In genomic region chr22:21615731-21616130, GRCh38 we compare ENCODE assay signal across 20 cellular contexts. TPM values are rescaled to one million over a fixed set of nuclear protein-coding genes. Genes with fewer than 3 reads are reported as not detected.
DNase-seq lines count a peak whose midpoint lies in the region; ATAC-seq, FAIRE-seq and TF ChIP-seq lines count a peak whose summit lies in the region.
"Had no signal": no experiment of that assay in that cellular context is flagged by ENCODE, and none has a peak within 500 bp of the region (broad histone marks: within the 10 kb centered on the region; RNA-seq: fewer than 3 reads in every experiment).

No MANE protein-coding gene starts in this region.

- H3K36me3 Mint-ChIP-seq in activated naive CD4-positive, alpha-beta T cell treated with anti-CD3 and anti-CD28 coated beads, Interleukin-2, amount 50 U/mL, for 24 hours, result peaks cover 6% of the 10 kb centered on the region
- peaks cover 38% of the 10 kb centered on the region for H3K36me3 Mint-ChIP-seq in WTC11

- H3K9me3 ChIP-seq in OCI-LY3 (ENCODE audit: insufficient read depth, low read length), result no peaks in the 10 kb centered on the region
- no peaks in the 10 kb centered on the region for H3K9me3 ChIP-seq in HepG2 (ENCODE audit: low read length)
- H3K9me3 ChIP-seq in effector memory CD4-positive, alpha-beta T cell (ENCODE audit: control insufficient read depth, low read length), result no peaks in the 10 kb centered on the region
- H3K9me3 ChIP-seq: A549, SJSA1 had no signal

- 95% methylated on average over 4 of the region's 4 CpGs for WGBS in HepG2 (ENCODE audit: low lambda C conversion rate)

- H3K27me3 Mint-ChIP-seq in activated naive CD4-positive, alpha-beta T cell treated with anti-CD3 and anti-CD28 coated beads, Interleukin-2, amount 50 U/mL, for 24 hours, result no peaks in the 10 kb centered on the region
- no peaks in the 10 kb centered on the region for H3K27me3 Mint-ChIP-seq in WTC11 (ENCODE audit: low read depth)
- H3K27me3 Mint-ChIP-seq: CD4-positive, alpha-beta memory T cell had no signal

- H3K9ac ChIP-seq in OCI-LY3 (ENCODE audit: low read length), result no peak overlapping the region
- H3K9ac ChIP-seq in HepG2 (ENCODE audit: insufficient read depth, low read depth, low read length), result no peak overlapping the region
- H3K9ac ChIP-seq: GM23248 had no signal

- FAIRE-seq in HepG2 (lab: Jason Lieb, UNC), result no peak
- FAIRE-seq: A549 had no signal

- peak overlapping the region; percentile 8 for H3K27ac Mint-ChIP-seq in activated naive CD4-positive, alpha-beta T cell treated with anti-CD3 and anti-CD28 coated beads, Interleukin-2, amount 50 U/mL, for 24 hours
- H3K27ac Mint-ChIP-seq in WTC11, result no peak overlapping the region

- H2AFZ ChIP-seq in OCI-LY3 (ENCODE audit: low read depth, low read length) (no peak overlapping the region), HepG2 (ENCODE audit: low read length) (no peak overlapping the region)
- H2AFZ ChIP-seq: GM23248 had no signal

- peak overlapping the region; percentile 36 for H3K4me2 ChIP-seq in OCI-LY3 (ENCODE audit: low read length)
- no peak overlapping the region for H3K4me2 ChIP-seq in HepG2 (ENCODE audit: low read depth, low read length)
- H3K4me2 ChIP-seq: A549 had no signal

- no TSS peak for BruUV-seq in HepG2 (replicated peaks; lab: Mats Ljungman, UMichigan)

- TF ChIP-seq RAD21 in HepG2 (CRISPR knock-in tag; IDR thresholded peaks at IDR 0.05), result no peak

- H3K27me3 ChIP-seq in OCI-LY3 (ENCODE audit: low read depth, low read length) (no peaks in the 10 kb centered on the region), HepG2 (ENCODE audit: control insufficient read depth in 1 of 2, insufficient read depth in 2 of 2, low read length in 2 of 2) (no peaks in the 10 kb centered on the region)
- H3K27me3 ChIP-seq in effector memory CD4-positive, alpha-beta T cell (replicated peaks; ENCODE audit: control insufficient read depth, insufficient read depth, low read length, poor library complexity, severe bottlenecking), result no peaks in the 10 kb centered on the region
- H3K27me3 ChIP-seq: SJSA1 had no signal

- no peak for DNase-seq in activated naive CD4-positive, alpha-beta T cell (lab: John Stamatoyannopoulos, UW)
- DNase-seq in HepG2 (ENCODE audit: low spot score), result no peak
- DNase-seq in WTC11 (ENCODE audit: low spot score), result no peak
- no peak for DNase-seq in stimulated activated naive CD4-positive, alpha-beta T cell treated with Interleukin-2 at 50 U/mL for 16 hours (lab: John Stamatoyannopoulos, UW)
- no peak for DNase-seq in effector memory CD4-positive, alpha-beta T cell
- DNase-seq: CD4-positive, alpha-beta memory T cell; DMS79 treated with DMSO at 0.1 percent for 48 hours; GDM1; GM23248; Karpas-422; NCI-H1417; NCI-H1930; NCI-H2171; NCI-H82 had no signal

- H3K79me2 ChIP-seq in OCI-LY3 (ENCODE audit: low read length) (peaks cover 94% of the 10 kb centered on the region), HepG2 (ENCODE audit: insufficient read depth, low read length) (peaks cover 34% of the 10 kb centered on the region)

- peaks cover 16% of the 10 kb centered on the region for H3K4me1 Mint-ChIP-seq in activated naive CD4-positive, alpha-beta T cell treated with anti-CD3 and anti-CD28 coated beads, Interleukin-2, amount 50 U/mL, for 24 hours
- 0 out of 2 replicates have a peak, but pooled peaks cover 4% of the 10 kb centered on the region for H3K4me1 Mint-ChIP-seq in WTC11

- in situ Hi-C loops in HepG2 (cut with HindIII; ENCODE audit: extremely low pct_ligation_motif_present, low pct_unique_long_range_greater_than_20kb), result no loop called here

- H3K4me3 ChIP-seq in OCI-LY3 (ENCODE audit: low read length) (no peak overlapping the region; the same call in 1 of the 2 replicates), HepG2 (replicated peaks in 1 of 3; ENCODE audit: insufficient read depth in 1 of 3, low read depth in 2 of 3, low read length in 3 of 3) (no peak overlapping the region)
- no peak overlapping the region for H3K4me3 ChIP-seq in effector memory CD4-positive, alpha-beta T cell (ENCODE audit: insufficient read depth, low read depth, low read length, poor library complexity, severe bottlenecking)
- H3K4me3 ChIP-seq: A549, GM23248, SJSA1 had no signal

- peak overlapping the region; percentile 71 for H3K27ac ChIP-seq in OCI-LY3 (ENCODE audit: low read length)
- H3K27ac ChIP-seq in HepG2 (ENCODE audit: extremely low read length, insufficient read depth, low read length), result no peak overlapping the region
- no peak overlapping the region for H3K27ac ChIP-seq in effector memory CD4-positive, alpha-beta T cell (ENCODE audit: insufficient read depth, low read length, poor library complexity, severe bottlenecking)
- H3K27ac ChIP-seq: A549, GM23248, SJSA1 had no signal

- no peak for TF ChIP-seq CTCF in OCI-LY3 (IDR thresholded peaks at IDR 0.05; ENCODE audit: low read depth, low read length)
- no peak for TF ChIP-seq CTCF in HepG2 (CRISPR knock-in tag; IDR thresholded peaks at IDR 0.05)
- no peak for TF ChIP-seq CTCF in WTC11 (IDR thresholded peaks at IDR 0.05)

- POLR2A ChIA-PET in HepG2 (lab: Yijun Ruan, JAX) (no interaction called here), WTC11 (lab: Charles Lee) (no interaction called here)

- no peaks in the 10 kb centered on the region for H3K9me3 Mint-ChIP-seq in activated naive CD4-positive, alpha-beta T cell treated with anti-CD3 and anti-CD28 coated beads, Interleukin-2, amount 50 U/mL, for 24 hours
- H3K9me3 Mint-ChIP-seq in WTC11, result no peaks in the 10 kb centered on the region
- H3K9me3 Mint-ChIP-seq: CD4-positive, alpha-beta memory T cell had no signal

- no peak for TF ChIP-seq EP300 in HepG2 (IDR thresholded peaks at IDR 0.05; ENCODE audit: low read depth in 2 of 2, low read length in 2 of 2)
- no peak for TF ChIP-seq EP300 in HepG2 (CRISPR knock-in tag; IDR thresholded peaks at IDR 0.05; ENCODE audit: borderline replicate concordance)

- intact Hi-C loops in HepG2 (cut with micrococcal nuclease; ENCODE audit: unreplicated experiment), result no loop called here

- no peak for ATAC-seq in HepG2
- no peak for ATAC-seq in WTC11
- ATAC-seq in HG03196 (IDR thresholded peaks at IDR 0.05; ENCODE audit: unreplicated experiment), result no peak
- ATAC-seq: A549 had no signal

- no peak overlapping the region for H3K4me3 Mint-ChIP-seq in activated naive CD4-positive, alpha-beta T cell treated with anti-CD3 and anti-CD28 coated beads, Interleukin-2, amount 50 U/mL, for 24 hours
- H3K4me3 Mint-ChIP-seq in WTC11, result no peak overlapping the region
- H3K4me3 Mint-ChIP-seq: CD4-positive, alpha-beta memory T cell had no signal

- CTCF ChIA-PET in HepG2 (lab: Yijun Ruan, JAX; ENCODE audit: low intra/inter-chr PET ratio, low total read pairs), result no interaction called here
- CTCF ChIA-PET in WTC11 (lab: Charles Lee), result interaction anchor here (0.6 to 4.0 kb wide), 3 partner anchors 13 to 29 kb away, joined by 4 to 20 read pairs (median 20); partner anchors contain the start of genes SDF2L1 and YDJC

- peaks cover 49% of the 10 kb centered on the region for H3K36me3 ChIP-seq in OCI-LY3 (replicated peaks; ENCODE audit: low read depth, low read length)
- peaks cover 20 to 66% of the 10 kb centered on the region in 2 experiments for H3K36me3 ChIP-seq in HepG2 (replicated peaks in 1 of 2; ENCODE audit: control insufficient read depth in 1 of 2, insufficient read depth in 2 of 2, low read length in 2 of 2)
- H3K36me3 ChIP-seq in effector memory CD4-positive, alpha-beta T cell (ENCODE audit: control insufficient read depth, insufficient read depth, low read length), result peaks cover 43% of the 10 kb centered on the region

- H3K4me1 ChIP-seq in OCI-LY3 (ENCODE audit: low read length), result peaks cover 65% of the 10 kb centered on the region
- no peaks in the 10 kb centered on the region for H3K4me1 ChIP-seq in HepG2 (ENCODE audit: insufficient read depth, low read length)
- H3K4me1 ChIP-seq in effector memory CD4-positive, alpha-beta T cell (ENCODE audit: control insufficient read depth, insufficient read depth, low read length, poor library complexity, severe bottlenecking), result no peaks in the 10 kb centered on the region

- no peak for TF ChIP-seq POLR2A in HepG2 (IDR thresholded peaks at IDR 0.05; ENCODE audit: insufficient read depth in 1 of 2, low read depth in 2 of 2, low read length in 2 of 2)

- H4K20me1 ChIP-seq in OCI-LY3 (ENCODE audit: insufficient read depth, low read length), result peaks cover 63% of the 10 kb centered on the region
- H4K20me1 ChIP-seq in HepG2 (ENCODE audit: insufficient read depth, low read length), result peaks cover 20% of the 10 kb centered on the region; the same call in 1 of the 2 replicates

RNA-seq across cellular contexts. Expression of gene YDJC, which starts 14.1 kb away (rescaled TPM):
- total RNA-seq in HepG2 (2016; rRNA removed; fragmentation: Illumina TruSeq; extraction: Trizol) (27.0 and 32.0 TPM in 2 replicates), WTC11 (2021) (39.1 to 42.1 TPM (median 39.8 TPM) in 3 replicates)
- 18.2 and 18.6 TPM in 2 replicates for total RNA-seq in HepG2 (2016; cell fraction: cytosol; rRNA removed; fragmentation: Illumina TruSeq; extraction: Trizol; ENCODE audit: low read depth)
- total RNA-seq in HepG2 (2016; cell fraction: insoluble cytoplasmic fraction; rRNA removed; fragmentation: Illumina TruSeq; extraction: Trizol), result 28.2 and 30.6 TPM in 2 replicates
- total RNA-seq in HepG2 (2016; cell fraction: membrane; rRNA removed; fragmentation: Illumina TruSeq; extraction: Trizol), result 30.4 and 39.2 TPM in 2 replicates
- total RNA-seq in HepG2 (2016; cell fraction: nucleus; rRNA removed; fragmentation: Illumina TruSeq; extraction: Trizol), result 14.3 and 16.0 TPM in 2 replicates
- 15.3 and 19.9 TPM in 2 replicates for polyA plus RNA-seq in HepG2 (2011; rRNA removed)
- polyA plus RNA-seq in HepG2 (2011; cell fraction: cytosol; rRNA removed), result 15.7 and 30.3 TPM in 2 replicates
- 42.4 and 43.1 TPM in 2 replicates for polyA plus RNA-seq in HepG2 (2011; cell fraction: nucleus; rRNA removed)
- polyA plus RNA-seq in HepG2 (2012), result 10.8 and 14.7 TPM in 2 replicates
- polyA plus RNA-seq in HepG2 (2016; cell fraction: cytosol; fragmentation: Illumina TruSeq; extraction: Trizol; ENCODE audit: low read depth), result 20.1 and 25.1 TPM in 2 replicates
- 30.6 and 33.5 TPM in 2 replicates for polyA plus RNA-seq in HepG2 (2016; cell fraction: insoluble cytoplasmic fraction; fragmentation: Illumina TruSeq; extraction: Trizol; ENCODE audit: low read depth)
- 32.1 and 32.9 TPM in 2 replicates for polyA plus RNA-seq in HepG2 (2016; cell fraction: membrane; fragmentation: Illumina TruSeq; extraction: Trizol; ENCODE audit: low read depth)
- 31.4 and 34.1 TPM in 2 replicates for polyA plus RNA-seq in HepG2 (2016; cell fraction: nucleus; fragmentation: Illumina TruSeq; extraction: Trizol; ENCODE audit: insufficient read depth, low read depth)
- polyA minus RNA-seq in HepG2 (2011; rRNA and poly(A)+ RNA removed; ENCODE audit: low replicate concordance), result 24.6 and 29.4 TPM in 2 replicates
- 8.5 and 10.8 TPM in 2 replicates for polyA minus RNA-seq in HepG2 (2011; cell fraction: cytosol; rRNA and poly(A)+ RNA removed)
- polyA minus RNA-seq in HepG2 (2011; cell fraction: nucleus; rRNA and poly(A)+ RNA removed), result 11.7 and 13.1 TPM in 2 replicates

RNA-seq across cellular contexts. Expression of gene CCDC116, which starts 16.8 kb away (rescaled TPM):
- total RNA-seq in HepG2 (2016; rRNA removed; fragmentation: Illumina TruSeq; extraction: Trizol) (0.33 TPM in 1 of 2 replicates, not detected in the other), WTC11 (2021) (0.14 to 0.57 TPM (median 0.27 TPM) in 3 replicates)
- 0.09 TPM in 1 of 2 replicates, not detected in the other for total RNA-seq in HepG2 (2016; cell fraction: cytosol; rRNA removed; fragmentation: Illumina TruSeq; extraction: Trizol; ENCODE audit: low read depth)
- 0.13 and 0.15 TPM in 2 replicates for total RNA-seq in HepG2 (2016; cell fraction: insoluble cytoplasmic fraction; rRNA removed; fragmentation: Illumina TruSeq; extraction: Trizol)
- total RNA-seq in HepG2 (2016; cell fraction: membrane; rRNA removed; fragmentation: Illumina TruSeq; extraction: Trizol), result 0.28 TPM in 1 of 2 replicates, not detected in the other
- 0.19 and 0.28 TPM in 2 replicates for total RNA-seq in HepG2 (2016; cell fraction: nucleus; rRNA removed; fragmentation: Illumina TruSeq; extraction: Trizol)
- 0.05 and 0.15 TPM in 2 replicates for polyA plus RNA-seq in HepG2 (2011; rRNA removed)
- 0.04 and 0.13 TPM in 2 replicates for polyA plus RNA-seq in HepG2 (2011; cell fraction: cytosol; rRNA removed)
- 0.78 and 0.79 TPM in 2 replicates for polyA plus RNA-seq in HepG2 (2011; cell fraction: nucleus; rRNA removed)
- 0.05 and 0.15 TPM in 2 replicates for polyA plus RNA-seq in HepG2 (2012)
- 0.05 and 0.07 TPM in 2 replicates for polyA plus RNA-seq in HepG2 (2016; cell fraction: cytosol; fragmentation: Illumina TruSeq; extraction: Trizol; ENCODE audit: low read depth)
- 0.17 TPM in 1 of 2 replicates, not detected in the other for polyA plus RNA-seq in HepG2 (2016; cell fraction: insoluble cytoplasmic fraction; fragmentation: Illumina TruSeq; extraction: Trizol; ENCODE audit: low read depth)
- 0.16 TPM in 1 of 2 replicates, not detected in the other for polyA plus RNA-seq in HepG2 (2016; cell fraction: membrane; fragmentation: Illumina TruSeq; extraction: Trizol; ENCODE audit: low read depth)
- 0.64 and 0.97 TPM in 2 replicates for polyA plus RNA-seq in HepG2 (2016; cell fraction: nucleus; fragmentation: Illumina TruSeq; extraction: Trizol; ENCODE audit: insufficient read depth, low read depth)
- polyA minus RNA-seq in HepG2 (2011; rRNA and poly(A)+ RNA removed; ENCODE audit: low replicate concordance), result 0.07 and 0.12 TPM in 2 replicates
- polyA minus RNA-seq in HepG2 (2011; cell fraction: cytosol; rRNA and poly(A)+ RNA removed), result not detected in 2 replicates
- polyA minus RNA-seq in HepG2 (2011; cell fraction: nucleus; rRNA and poly(A)+ RNA removed), result 0.39 and 0.50 TPM in 2 replicates
- total RNA-seq: NCI-H460 had no signal
- polyA plus RNA-seq: CD4-positive, alpha-beta memory T cell had no signal

RNA-seq across cellular contexts. Expression of gene SDF2L1, which starts 26.4 kb away (rescaled TPM):
- total RNA-seq in HepG2 (2016; rRNA removed; fragmentation: Illumina TruSeq; extraction: Trizol), result 39.7 and 57.4 TPM in 2 replicates
- total RNA-seq in HepG2 (2016; cell fraction: cytosol; rRNA removed; fragmentation: Illumina TruSeq; extraction: Trizol; ENCODE audit: low read depth), result 33.2 and 40.3 TPM in 2 replicates
- total RNA-seq in HepG2 (2016; cell fraction: insoluble cytoplasmic fraction; rRNA removed; fragmentation: Illumina TruSeq; extraction: Trizol), result 40.0 and 62.7 TPM in 2 replicates
- 45.7 and 54.6 TPM in 2 replicates for total RNA-seq in HepG2 (2016; cell fraction: membrane; rRNA removed; fragmentation: Illumina TruSeq; extraction: Trizol)
- 34.2 and 40.4 TPM in 2 replicates for total RNA-seq in HepG2 (2016; cell fraction: nucleus; rRNA removed; fragmentation: Illumina TruSeq; extraction: Trizol)
- 16.6 and 18.0 TPM in 2 replicates for polyA plus RNA-seq in HepG2 (2011; rRNA removed)
- polyA plus RNA-seq in HepG2 (2011; cell fraction: cytosol; rRNA removed), result 15.2 and 26.9 TPM in 2 replicates
- 10.9 and 11.0 TPM in 2 replicates for polyA plus RNA-seq in HepG2 (2011; cell fraction: nucleus; rRNA removed)
- 13.3 and 21.0 TPM in 2 replicates for polyA plus RNA-seq in HepG2 (2012)
- 42.3 and 50.0 TPM in 2 replicates for polyA plus RNA-seq in HepG2 (2016; cell fraction: cytosol; fragmentation: Illumina TruSeq; extraction: Trizol; ENCODE audit: low read depth)
- polyA plus RNA-seq in HepG2 (2016; cell fraction: insoluble cytoplasmic fraction; fragmentation: Illumina TruSeq; extraction: Trizol; ENCODE audit: low read depth), result 46.2 TPM in 2 replicates
- polyA plus RNA-seq in HepG2 (2016; cell fraction: membrane; fragmentation: Illumina TruSeq; extraction: Trizol; ENCODE audit: low read depth), result 43.9 and 48.5 TPM in 2 replicates
- 73.9 and 89.3 TPM in 2 replicates for polyA plus RNA-seq in HepG2 (2016; cell fraction: nucleus; fragmentation: Illumina TruSeq; extraction: Trizol; ENCODE audit: insufficient read depth, low read depth)
- 24.5 and 32.2 TPM in 2 replicates for polyA minus RNA-seq in HepG2 (2011; rRNA and poly(A)+ RNA removed; ENCODE audit: low replicate concordance)
- 8.3 and 14.1 TPM in 2 replicates for polyA minus RNA-seq in HepG2 (2011; cell fraction: cytosol; rRNA and poly(A)+ RNA removed)
- polyA minus RNA-seq in HepG2 (2011; cell fraction: nucleus; rRNA and poly(A)+ RNA removed), result 2.6 and 5.5 TPM in 2 replicates
- total RNA-seq in WTC11 (2021), result 52.2 to 73.6 TPM (median 57.0 TPM) in 3 replicates

RNA-seq across cellular contexts. Expression of gene UBE2L3, which starts 48.2 kb away (rescaled TPM):
- total RNA-seq in HepG2 (2016; rRNA removed; fragmentation: Illumina TruSeq; extraction: Trizol) (58.1 and 74.0 TPM in 2 replicates), WTC11 (2021) (75.7 to 79.1 TPM (median 77.4 TPM) in 3 replicates)
- total RNA-seq in HepG2 (2016; cell fraction: cytosol; rRNA removed; fragmentation: Illumina TruSeq; extraction: Trizol; ENCODE audit: low read depth), result 18.9 and 21.0 TPM in 2 replicates
- total RNA-seq in HepG2 (2016; cell fraction: insoluble cytoplasmic fraction; rRNA removed; fragmentation: Illumina TruSeq; extraction: Trizol), result 54.7 and 71.2 TPM in 2 replicates
- total RNA-seq in HepG2 (2016; cell fraction: membrane; rRNA removed; fragmentation: Illumina TruSeq; extraction: Trizol), result 28.3 and 30.3 TPM in 2 replicates
- 19.5 and 20.6 TPM in 2 replicates for total RNA-seq in HepG2 (2016; cell fraction: nucleus; rRNA removed; fragmentation: Illumina TruSeq; extraction: Trizol)
- polyA plus RNA-seq in HepG2 (2011; rRNA removed), result 28.4 and 30.2 TPM in 2 replicates
- polyA plus RNA-seq in HepG2 (2011; cell fraction: cytosol; rRNA removed), result 23.5 and 29.7 TPM in 2 replicates
- 6.3 and 8.9 TPM in 2 replicates for polyA plus RNA-seq in HepG2 (2011; cell fraction: nucleus; rRNA removed)
- 34.6 and 41.4 TPM in 2 replicates for polyA plus RNA-seq in HepG2 (2012)
- 22.0 and 22.8 TPM in 2 replicates for polyA plus RNA-seq in HepG2 (2016; cell fraction: cytosol; fragmentation: Illumina TruSeq; extraction: Trizol; ENCODE audit: low read depth)
- 108 and 112 TPM in 2 replicates for polyA plus RNA-seq in HepG2 (2016; cell fraction: insoluble cytoplasmic fraction; fragmentation: Illumina TruSeq; extraction: Trizol; ENCODE audit: low read depth)
- polyA plus RNA-seq in HepG2 (2016; cell fraction: membrane; fragmentation: Illumina TruSeq; extraction: Trizol; ENCODE audit: low read depth), result 30.8 and 30.9 TPM in 2 replicates
- 38.8 and 39.3 TPM in 2 replicates for polyA plus RNA-seq in HepG2 (2016; cell fraction: nucleus; fragmentation: Illumina TruSeq; extraction: Trizol; ENCODE audit: insufficient read depth, low read depth)
- 22.7 and 33.2 TPM in 2 replicates for polyA minus RNA-seq in HepG2 (2011; rRNA and poly(A)+ RNA removed; ENCODE audit: low replicate concordance)
- polyA minus RNA-seq in HepG2 (2011; cell fraction: cytosol; rRNA and poly(A)+ RNA removed), result 16.1 and 16.5 TPM in 2 replicates
- polyA minus RNA-seq in HepG2 (2011; cell fraction: nucleus; rRNA and poly(A)+ RNA removed), result 8.5 and 11.7 TPM in 2 replicates

RNA-seq across cellular contexts. Expression of gene PPIL2, which starts 50.1 kb away (rescaled TPM):
- total RNA-seq in HepG2 (2016; rRNA removed; fragmentation: Illumina TruSeq; extraction: Trizol) (31.6 and 31.9 TPM in 2 replicates), WTC11 (2021) (35.6 to 47.5 TPM (median 37.4 TPM) in 3 replicates)
- total RNA-seq in HepG2 (2016; cell fraction: cytosol; rRNA removed; fragmentation: Illumina TruSeq; extraction: Trizol; ENCODE audit: low read depth), result 9.2 and 10.5 TPM in 2 replicates
- 23.6 and 33.0 TPM in 2 replicates for total RNA-seq in HepG2 (2016; cell fraction: insoluble cytoplasmic fraction; rRNA removed; fragmentation: Illumina TruSeq; extraction: Trizol)
- 9.1 and 9.4 TPM in 2 replicates for total RNA-seq in HepG2 (2016; cell fraction: membrane; rRNA removed; fragmentation: Illumina TruSeq; extraction: Trizol)
- total RNA-seq in HepG2 (2016; cell fraction: nucleus; rRNA removed; fragmentation: Illumina TruSeq; extraction: Trizol), result 42.7 and 45.7 TPM in 2 replicates
- polyA plus RNA-seq in HepG2 (2011; rRNA removed), result 56.1 and 59.4 TPM in 2 replicates
- polyA plus RNA-seq in HepG2 (2011; cell fraction: cytosol; rRNA removed), result 22.8 and 28.5 TPM in 2 replicates
- 197 and 240 TPM in 2 replicates for polyA plus RNA-seq in HepG2 (2011; cell fraction: nucleus; rRNA removed)
- polyA plus RNA-seq in HepG2 (2012), result 26.0 and 29.4 TPM in 2 replicates
- polyA plus RNA-seq in HepG2 (2016; cell fraction: cytosol; fragmentation: Illumina TruSeq; extraction: Trizol; ENCODE audit: low read depth), result 2.5 and 3.3 TPM in 2 replicates
- 30.7 and 39.2 TPM in 2 replicates for polyA plus RNA-seq in HepG2 (2016; cell fraction: insoluble cytoplasmic fraction; fragmentation: Illumina TruSeq; extraction: Trizol; ENCODE audit: low read depth)
- 6.2 and 7.6 TPM in 2 replicates for polyA plus RNA-seq in HepG2 (2016; cell fraction: membrane; fragmentation: Illumina TruSeq; extraction: Trizol; ENCODE audit: low read depth)
- 66.3 and 80.1 TPM in 2 replicates for polyA plus RNA-seq in HepG2 (2016; cell fraction: nucleus; fragmentation: Illumina TruSeq; extraction: Trizol; ENCODE audit: insufficient read depth, low read depth)
- polyA minus RNA-seq in HepG2 (2011; rRNA and poly(A)+ RNA removed; ENCODE audit: low replicate concordance), result 22.5 and 39.0 TPM in 2 replicates
- polyA minus RNA-seq in HepG2 (2011; cell fraction: cytosol; rRNA and poly(A)+ RNA removed), result 15.4 and 16.6 TPM in 2 replicates
- 108 and 114 TPM in 2 replicates for polyA minus RNA-seq in HepG2 (2011; cell fraction: nucleus; rRNA and poly(A)+ RNA removed)
